In the genomic region with DNA sequence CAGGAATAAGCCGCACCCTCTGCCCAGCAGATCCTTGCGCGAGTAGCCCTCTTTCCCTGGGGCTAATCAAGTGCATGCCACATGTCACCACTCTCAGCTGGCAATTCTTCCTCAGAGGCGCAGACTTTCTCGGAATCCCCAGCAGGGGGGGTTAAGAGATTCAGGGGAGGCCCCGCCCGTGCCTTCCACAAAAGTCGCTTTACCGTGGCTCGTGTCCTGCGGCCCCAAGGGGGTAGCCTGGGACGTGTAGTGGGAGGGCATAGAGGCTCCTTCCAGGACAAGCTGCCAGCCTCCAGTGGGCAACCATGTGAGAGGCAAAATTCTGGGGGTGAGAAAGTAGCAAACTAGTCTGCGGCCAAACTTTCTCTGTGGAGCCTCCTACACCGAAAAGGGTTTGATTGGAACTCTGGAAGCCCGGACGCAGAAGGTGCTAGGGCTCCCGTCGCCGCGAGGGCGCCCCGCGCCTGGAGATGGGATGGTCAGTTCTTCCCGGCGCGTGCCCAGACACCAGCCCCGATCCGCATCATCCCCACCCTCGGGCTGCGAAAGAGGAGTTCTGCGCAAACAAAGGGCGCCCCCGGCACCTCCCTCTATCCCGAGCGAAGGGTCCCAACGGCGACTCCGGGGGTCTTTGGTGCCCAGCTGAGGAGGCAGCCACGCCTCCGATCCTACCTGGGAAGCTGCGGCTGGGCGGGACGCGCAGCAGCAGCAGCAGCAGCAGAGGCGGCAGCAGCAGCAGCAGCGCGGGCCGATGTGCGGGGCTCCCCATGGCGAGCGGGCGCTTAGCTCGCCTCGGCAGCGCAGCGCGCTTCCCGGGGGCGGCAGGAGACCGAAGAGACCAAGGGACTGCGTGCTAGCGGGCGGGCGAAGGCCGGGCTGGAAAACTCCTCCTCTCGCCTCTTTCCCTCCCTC, we compare ENCODE assay signal across 8 cellular contexts. TPM values are rescaled to one million over a fixed set of nuclear protein-coding genes. Genes with fewer than 3 reads are reported as not detected.
A peak's percentile ranks its signal among the peaks of the same experiment; 100 is the strongest.
DNase-seq lines count a peak whose midpoint lies in the region; ATAC-seq, FAIRE-seq and TF ChIP-seq lines count a peak whose summit lies in the region.

A gene with protein sequence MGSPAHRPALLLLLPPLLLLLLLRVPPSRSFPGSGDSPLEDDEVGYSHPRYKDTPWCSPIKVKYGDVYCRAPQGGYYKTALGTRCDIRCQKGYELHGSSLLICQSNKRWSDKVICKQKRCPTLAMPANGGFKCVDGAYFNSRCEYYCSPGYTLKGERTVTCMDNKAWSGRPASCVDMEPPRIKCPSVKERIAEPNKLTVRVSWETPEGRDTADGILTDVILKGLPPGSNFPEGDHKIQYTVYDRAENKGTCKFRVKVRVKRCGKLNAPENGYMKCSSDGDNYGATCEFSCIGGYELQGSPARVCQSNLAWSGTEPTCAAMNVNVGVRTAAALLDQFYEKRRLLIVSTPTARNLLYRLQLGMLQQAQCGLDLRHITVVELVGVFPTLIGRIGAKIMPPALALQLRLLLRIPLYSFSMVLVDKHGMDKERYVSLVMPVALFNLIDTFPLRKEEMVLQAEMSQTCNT (minus strand): TSS at position 848 of the 912 bp plus-strand sequence. CDS start 79 bp downstream, at position 769.

- no peak for FAIRE-seq in pancreas (lab: Jason Lieb, UNC)

- TF ChIP-seq CTCF in LNCaP clone FGC (IDR thresholded peaks at IDR 0.05; ENCODE audit: control insufficient read depth, extremely low read depth, insufficient read depth), result peak; percentile 32; the same call in 1 of the 2 replicates
- no peak for TF ChIP-seq CTCF in pancreas (IDR thresholded peaks at IDR 0.05)
- no peak for TF ChIP-seq CTCF in CD4-positive, alpha-beta T cell (IDR thresholded peaks at IDR 0.05)

- H3K4me3 ChIP-seq in LNCaP clone FGC (ENCODE audit: low read depth, low read length), result peak within 1 kb of the TSS; percentile 47
- H3K4me3 ChIP-seq in pancreas, result peak within 1 kb of the TSS in 3 of 4 donors; percentile 20 to 47 (median 26)

- no peaks in the 10 kb centered on the region for H3K4me1 Mint-ChIP-seq in CD4-positive, alpha-beta T cell (ENCODE audit: low read depth)

- H3K4me1 ChIP-seq in pancreas, result no peaks in the 10 kb centered on the region

- no peak within 1 kb of the TSS for H3K27ac Mint-ChIP-seq in CD4-positive, alpha-beta T cell

- H3K9me3 Mint-ChIP-seq in CD4-positive, alpha-beta T cell, result no peaks in the 10 kb centered on the region

- H3K36me3 Mint-ChIP-seq in CD4-positive, alpha-beta T cell (ENCODE audit: low read depth), result no peaks in the 10 kb centered on the region

- CTCF ChIA-PET in CD4-positive, alpha-beta T cell (lab: Charles Lee), result no interaction called here

- H3K4me3 Mint-ChIP-seq in CD4-positive, alpha-beta T cell, result no peak within 1 kb of the TSS

- peak; percentile 17 to 28 for DNase-seq in stimulated activated CD4-positive, alpha-beta T cell treated with anti-CD3 and anti-CD28 coated beads, Interleukin-2, amount 100 ng/mL, for 24 hours
- DNase-seq in stimulated activated CD4-positive, alpha-beta T cell treated with anti-CD3 and anti-CD28 coated beads, Interleukin-12 subunit alpha, Interleukin-12 subunit beta, amount 100 ng/mL, for 4 hours, result no peak
- DNase-seq in LNCaP clone FGC (ENCODE audit: low read depth) (no peak), germinal center (ENCODE audit: low spot score) (peak; percentile 2), pancreas (peak; percentile 11 to 64 (median 32))
- DNase-seq in activated CD4-positive, alpha-beta T cell treated with anti-CD3 and anti-CD28 coated beads, Interleukin-2, amount 50 U/mL, for 48 hours, result peak; percentile 15 to 20
- no peak for DNase-seq in effector CD4-positive, alpha-beta T cell
- DNase-seq in CD4-positive, alpha-beta T cell, result no peak

- intact Hi-C loops in pancreas (cut with DNase I), result no loop called here
- intact Hi-C loops in CD4-positive, alpha-beta T cell (cut with DNase I, micrococcal nuclease), result no loop called here

- WGBS in pancreas, 2 donors, result 0 to 32% methylated on average over 44 to 66 of the region's 66 CpGs

- POLR2A ChIA-PET in CD4-positive, alpha-beta T cell (lab: Charles Lee), result no interaction called here

- peak; percentile 68 to 83 (median 74) for ATAC-seq in pancreas
- ATAC-seq in CD4-positive, alpha-beta T cell (ENCODE audit: poor library complexity), result no peak

- peaks cover 0 to 19% (median 0%) of the 10 kb centered on the region in 4 donors for H3K27me3 ChIP-seq in pancreas
- peaks cover 12% of the 10 kb centered on the region for H3K27me3 ChIP-seq in CD4-positive, alpha-beta T cell (ENCODE audit: control insufficient read depth, insufficient read depth, low read length)

- no peak within 1 kb of the TSS for H3K27ac ChIP-seq in pancreas
- no peak within 1 kb of the TSS for H3K27ac ChIP-seq in CD4-positive, alpha-beta T cell (ENCODE audit: low read depth, low read length)

- H3K27me3 Mint-ChIP-seq in CD4-positive, alpha-beta T cell, result peaks cover 61% of the 10 kb centered on the region

- no peaks in the 10 kb centered on the region for H3K36me3 ChIP-seq in pancreas

- H3K9me3 ChIP-seq in pancreas, result no peaks in the 10 kb centered on the region
- no peaks in the 10 kb centered on the region for H3K9me3 ChIP-seq in CD4-positive, alpha-beta T cell (ENCODE audit: control insufficient read depth, low read length)

RNA-seq across cellular contexts. Expression of the gene that starts here (rescaled TPM):
- total RNA-seq in pancreas, result 10 to 100 TPM in 3 of 6 donors, 1 to 10 TPM in 3; 2.3 to 23.6 (median 10.0) TPM
- 10 to 100 TPM; 12.8 to 16.9 TPM for polyA plus RNA-seq in pancreas
- total RNA-seq in CD4-positive, alpha-beta T cell, result not detected

Comparison
In these comparisons a context has a peak if more than half of its experiments do, and no peak if none do; other contexts are left out.
1. DNase-seq: peak in stimulated activated CD4-positive, alpha-beta T cell treated with anti-CD3 and anti-CD28 coated beads, Interleukin-2, amount 100 ng/mL, for 24 hours (2 of 2), activated CD4-positive, alpha-beta T cell treated with anti-CD3 and anti-CD28 coated beads, Interleukin-2, amount 50 U/mL, for 48 hours (2 of 2), germinal center (single experiment) and pancreas (6 of 6); none in stimulated activated CD4-positive, alpha-beta T cell treated with anti-CD3 and anti-CD28 coated beads, Interleukin-12 subunit alpha, Interleukin-12 subunit beta, amount 100 ng/mL, for 4 hours (single experiment), LNCaP clone FGC (single experiment), effector CD4-positive, alpha-beta T cell (single experiment) and CD4-positive, alpha-beta T cell (0 of 10).